10 cellular contexts compared by ENCODE assay signal in genomic region chr2:65142515-65142914, GRCh38. TPM values are rescaled to one million over a fixed set of nuclear protein-coding genes. Genes with fewer than 3 reads are reported as not detected.
A peak's percentile ranks its signal among the peaks of the same experiment; 100 is the strongest.
DNase-seq lines count a peak whose midpoint lies in the region; ATAC-seq, FAIRE-seq and TF ChIP-seq lines count a peak whose summit lies in the region.
"Had no signal": no experiment of that assay in that cellular context is flagged by ENCODE, and none has a peak within 500 bp of the region (broad histone marks: within the 10 kb centered on the region; RNA-seq: fewer than 3 reads in every experiment).

No MANE protein-coding gene starts in this region.

- H3K27me3 ChIP-seq in osteoblast (ENCODE audit: insufficient read depth, low read length), result peaks cover 12% of the 10 kb centered on the region
- H3K27me3 ChIP-seq: uterus had no signal

- peak; percentile 14 for DNase-seq in NCI-H748 (lab: John Stamatoyannopoulos, UW; ENCODE audit: unreplicated experiment)
- DNase-seq in NCI-H748 treated with DMSO at 0.1 percent for 48 hours (lab: John Stamatoyannopoulos, UW), result no peak
- DNase-seq in MV-4-11 (lab: John Stamatoyannopoulos, UW), result peak; percentile 25
- peak; percentile 22 for DNase-seq in choroid plexus epithelial cell (ENCODE audit: low read depth)
- DNase-seq in osteoblast (ENCODE audit: insufficient read length, low spot score, missing footprints), result no peak
- no peak for DNase-seq in iPS-NIHi7 (ENCODE audit: extremely low spot score)
- no peak for DNase-seq in GM12891 (ENCODE audit: insufficient read length, low spot score)
- DNase-seq: NCI-H2081, uterus had no signal

- ATAC-seq in GM21515 (IDR thresholded peaks at IDR 0.05; ENCODE audit: unreplicated experiment), result no peak

- H4K20me1 ChIP-seq in osteoblast (ENCODE audit: insufficient read depth, low read length), result no peaks in the 10 kb centered on the region

- no peaks in the 10 kb centered on the region for H3K4me1 ChIP-seq in osteoblast (ENCODE audit: insufficient read depth, low read length)
- H3K4me1 ChIP-seq: uterus had no signal

- H3K9me3 ChIP-seq in osteoblast (ENCODE audit: low read depth, low read length), result no peaks in the 10 kb centered on the region
- H3K9me3 ChIP-seq: uterus had no signal

- peak; percentile 47 for TF ChIP-seq CTCF in choroid plexus epithelial cell (conservative IDR thresholded peaks at IDR 0.05; ENCODE audit: low read depth, low read length)
- peak; percentile 18 for TF ChIP-seq CTCF in osteoblast (IDR thresholded peaks at IDR 0.05; ENCODE audit: extremely low read depth, low read depth, low read length)

- no peak for TF ChIP-seq POLR2A in GM12891 (IDR thresholded peaks at IDR 0.05; ENCODE audit: low read depth, low read length)

- no peak overlapping the region for H2AFZ ChIP-seq in osteoblast (ENCODE audit: low read length)

- FAIRE-seq in GM12891 (lab: Jason Lieb, UNC), result no peak

- H3K36me3 ChIP-seq in osteoblast (ENCODE audit: insufficient read depth, low read length), result no peaks in the 10 kb centered on the region
- H3K36me3 ChIP-seq: uterus had no signal

- H3K27ac ChIP-seq in osteoblast (ENCODE audit: low read depth, low read length), result no peak overlapping the region
- H3K27ac ChIP-seq: uterus had no signal

- no peak overlapping the region for H3K4me2 ChIP-seq in osteoblast (ENCODE audit: insufficient read depth, low read length)

- H3K4me3 ChIP-seq in choroid plexus epithelial cell (ENCODE audit: low read depth, low read length), result no peak overlapping the region
- H3K4me3 ChIP-seq in osteoblast (ENCODE audit: insufficient read depth, low read length), result no peak overlapping the region
- H3K4me3 ChIP-seq: uterus had no signal

- H3K79me2 ChIP-seq in osteoblast (ENCODE audit: insufficient read depth, low read length), result no peaks in the 10 kb centered on the region

TF ChIP-seq in GM12891, 5 proteins besides CTCF, POLR2A, EP300 and RAD21:
- TF ChIP-seq PAX5 (IDR thresholded peaks at IDR 0.05; ENCODE audit: insufficient read depth, low read length, severe bottlenecking) (no peak), SPI1 (IDR thresholded peaks at IDR 0.05; ENCODE audit: low read depth, low read length) (no peak)

RNA-seq across cellular contexts. Expression of gene RAB1A, which starts 12.6 kb away (rescaled TPM):
- 72.7 and 78.1 TPM in 2 replicates for total RNA-seq in osteoblast
- polyA plus RNA-seq in GM12891 (2012; ENCODE audit: low read depth, missing spikeins), result 98.3 TPM

Comparison
In these comparisons a context has a peak if more than half of its experiments do, and no peak if none do; other contexts are left out.
1. DNase-seq: peak in NCI-H748 (single experiment), MV-4-11 (single experiment) and choroid plexus epithelial cell (single experiment); none in NCI-H748 treated with DMSO at 0.1 percent for 48 hours (single experiment), osteoblast (single experiment), iPS-NIHi7 (single experiment) and GM12891 (single experiment).